Comparison of ENCODE assay signal across 1 cellular context in the genomic region with DNA sequence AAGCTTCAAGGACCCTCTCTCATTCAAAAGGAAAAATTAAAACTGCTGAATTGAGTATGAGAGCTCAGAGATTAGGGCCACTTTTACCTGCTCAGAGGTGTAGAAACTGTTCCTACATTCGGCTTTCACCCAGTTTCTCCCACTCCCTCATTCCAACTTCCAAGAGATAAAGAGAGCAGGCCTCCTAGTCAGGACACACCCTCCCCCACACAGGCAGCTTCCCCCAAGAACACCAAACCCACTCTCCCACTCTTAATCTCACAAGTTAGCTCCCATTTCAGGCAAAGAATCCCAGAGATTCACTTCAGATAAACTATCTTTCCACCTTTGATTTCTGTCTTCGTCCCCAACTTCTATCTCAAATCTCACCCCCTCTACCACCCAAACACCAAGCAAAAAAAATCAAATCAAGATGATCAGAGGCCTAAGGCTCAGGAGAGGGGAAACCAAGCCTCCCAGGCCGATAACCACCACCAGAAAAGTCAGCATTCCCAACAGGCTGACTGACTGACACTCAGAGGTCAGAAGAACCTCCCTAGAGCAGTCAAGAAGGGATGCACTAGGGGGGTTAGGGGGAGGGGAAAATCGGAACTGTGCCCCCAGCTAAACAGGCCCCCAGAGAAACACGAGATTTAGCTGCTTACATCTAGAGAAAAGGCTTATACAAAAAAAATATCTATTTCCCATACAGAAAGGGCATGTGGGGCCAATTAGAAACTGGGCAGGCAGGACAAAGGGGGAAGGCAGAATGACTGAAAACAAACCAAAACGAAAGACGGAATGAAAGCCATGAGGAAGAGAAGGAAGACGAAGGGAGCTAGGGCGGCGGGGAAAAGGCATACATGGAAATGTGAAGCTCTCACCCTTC.
TF ChIP-seq lines count a peak whose summit lies in the region.

No MANE protein-coding gene starts in this region.

TF ChIP-seq in K562, 482 proteins besides CTCF, POLR2A, EP300 and RAD21 (continues in another document):
- TF ChIP-seq DPF2 (IDR thresholded peaks at IDR 0.05) (peak; percentile 21; the same call in 1 of the 2 replicates), KDM1A (IDR thresholded peaks at IDR 0.05) (peak; percentile 30 to 48; a peak in 2 of 4 replicates), POLR3A (IDR thresholded peaks at IDR 0.05; ENCODE audit: borderline replicate concordance, extremely low read depth, insufficient read depth, insufficient read length) (no peak), HDAC1 (IDR thresholded peaks at IDR 0.05) (peak in 1 of 2 experiments; percentile 67; a peak in 2 of 4 replicates), BACH1 (tag; IDR thresholded peaks at IDR 0.05) (0 out of 2 replicates have a peak, but pooled peaks have one; percentile 9), ILK (tag; IDR thresholded peaks at IDR 0.05; ENCODE audit: borderline replicate concordance, low read depth) (no peak), GABPB1 (CRISPR knock-in tag; IDR thresholded peaks at IDR 0.05) (peak; percentile 3; the same call in 1 of the 2 replicates), HDGF (IDR thresholded peaks at IDR 0.05) (0 out of 2 replicates have a peak, but pooled peaks have one; percentile 23), EGR1 (conservative IDR thresholded peaks at IDR 0.05) (peak; percentile 30), RAD51 (IDR thresholded peaks at IDR 0.05; ENCODE audit: borderline replicate concordance, low read depth) (no peak), LARP7 (IDR thresholded peaks at IDR 0.05) (0 out of 2 replicates have a peak, but pooled peaks have one; percentile 33), SUPT5H (IDR thresholded peaks at IDR 0.05) (peak; percentile 20; the same call in 1 of the 2 replicates), MXI1 (IDR thresholded peaks at IDR 0.05; ENCODE audit: low read depth, low read length) (no peak), OTX1 (CRISPR knock-in tag; IDR thresholded peaks at IDR 0.05) (no peak)
- TF ChIP-seq, protein P1, sequence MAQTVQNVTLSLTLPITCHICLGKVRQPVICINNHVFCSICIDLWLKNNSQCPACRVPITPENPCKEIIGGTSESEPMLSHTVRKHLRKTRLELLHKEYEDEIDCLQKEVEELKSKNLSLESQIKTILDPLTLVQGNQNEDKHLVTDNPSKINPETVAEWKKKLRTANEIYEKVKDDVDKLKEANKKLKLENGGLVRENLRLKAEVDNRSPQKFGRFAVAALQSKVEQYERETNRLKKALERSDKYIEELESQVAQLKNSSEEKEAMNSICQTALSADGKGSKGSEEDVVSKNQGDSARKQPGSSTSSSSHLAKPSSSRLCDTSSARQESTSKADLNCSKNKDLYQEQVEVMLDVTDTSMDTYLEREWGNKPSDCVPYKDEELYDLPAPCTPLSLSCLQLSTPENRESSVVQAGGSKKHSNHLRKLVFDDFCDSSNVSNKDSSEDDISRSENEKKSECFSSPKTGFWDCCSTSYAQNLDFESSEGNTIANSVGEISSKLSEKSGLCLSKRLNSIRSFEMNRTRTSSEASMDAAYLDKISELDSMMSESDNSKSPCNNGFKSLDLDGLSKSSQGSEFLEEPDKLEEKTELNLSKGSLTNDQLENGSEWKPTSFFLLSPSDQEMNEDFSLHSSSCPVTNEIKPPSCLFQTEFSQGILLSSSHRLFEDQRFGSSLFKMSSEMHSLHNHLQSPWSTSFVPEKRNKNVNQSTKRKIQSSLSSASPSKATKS (CRISPR knock-in tag; IDR thresholded peaks at IDR 0.05), result no peak
- TF ChIP-seq, protein P2, sequence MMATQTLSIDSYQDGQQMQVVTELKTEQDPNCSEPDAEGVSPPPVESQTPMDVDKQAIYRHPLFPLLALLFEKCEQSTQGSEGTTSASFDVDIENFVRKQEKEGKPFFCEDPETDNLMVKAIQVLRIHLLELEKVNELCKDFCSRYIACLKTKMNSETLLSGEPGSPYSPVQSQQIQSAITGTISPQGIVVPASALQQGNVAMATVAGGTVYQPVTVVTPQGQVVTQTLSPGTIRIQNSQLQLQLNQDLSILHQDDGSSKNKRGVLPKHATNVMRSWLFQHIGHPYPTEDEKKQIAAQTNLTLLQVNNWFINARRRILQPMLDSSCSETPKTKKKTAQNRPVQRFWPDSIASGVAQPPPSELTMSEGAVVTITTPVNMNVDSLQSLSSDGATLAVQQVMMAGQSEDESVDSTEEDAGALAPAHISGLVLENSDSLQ (IDR thresholded peaks at IDR 0.05), result peak; percentile 68
- TF ChIP-seq, protein P3, sequence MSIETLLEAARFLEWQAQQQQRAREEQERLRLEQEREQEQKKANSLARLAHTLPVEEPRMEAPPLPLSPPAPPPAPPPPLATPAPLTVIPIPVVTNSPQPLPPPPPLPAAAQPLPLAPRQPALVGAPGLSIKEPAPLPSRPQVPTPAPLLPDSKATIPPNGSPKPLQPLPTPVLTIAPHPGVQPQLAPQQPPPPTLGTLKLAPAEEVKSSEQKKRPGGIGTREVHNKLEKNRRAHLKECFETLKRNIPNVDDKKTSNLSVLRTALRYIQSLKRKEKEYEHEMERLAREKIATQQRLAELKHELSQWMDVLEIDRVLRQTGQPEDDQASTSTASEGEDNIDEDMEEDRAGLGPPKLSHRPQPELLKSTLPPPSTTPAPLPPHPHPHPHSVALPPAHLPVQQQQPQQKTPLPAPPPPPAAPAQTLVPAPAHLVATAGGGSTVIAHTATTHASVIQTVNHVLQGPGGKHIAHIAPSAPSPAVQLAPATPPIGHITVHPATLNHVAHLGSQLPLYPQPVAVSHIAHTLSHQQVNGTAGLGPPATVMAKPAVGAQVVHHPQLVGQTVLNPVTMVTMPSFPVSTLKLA (conservative IDR thresholded peaks at IDR 0.05), result no peak
- TF ChIP-seq, protein P4, sequence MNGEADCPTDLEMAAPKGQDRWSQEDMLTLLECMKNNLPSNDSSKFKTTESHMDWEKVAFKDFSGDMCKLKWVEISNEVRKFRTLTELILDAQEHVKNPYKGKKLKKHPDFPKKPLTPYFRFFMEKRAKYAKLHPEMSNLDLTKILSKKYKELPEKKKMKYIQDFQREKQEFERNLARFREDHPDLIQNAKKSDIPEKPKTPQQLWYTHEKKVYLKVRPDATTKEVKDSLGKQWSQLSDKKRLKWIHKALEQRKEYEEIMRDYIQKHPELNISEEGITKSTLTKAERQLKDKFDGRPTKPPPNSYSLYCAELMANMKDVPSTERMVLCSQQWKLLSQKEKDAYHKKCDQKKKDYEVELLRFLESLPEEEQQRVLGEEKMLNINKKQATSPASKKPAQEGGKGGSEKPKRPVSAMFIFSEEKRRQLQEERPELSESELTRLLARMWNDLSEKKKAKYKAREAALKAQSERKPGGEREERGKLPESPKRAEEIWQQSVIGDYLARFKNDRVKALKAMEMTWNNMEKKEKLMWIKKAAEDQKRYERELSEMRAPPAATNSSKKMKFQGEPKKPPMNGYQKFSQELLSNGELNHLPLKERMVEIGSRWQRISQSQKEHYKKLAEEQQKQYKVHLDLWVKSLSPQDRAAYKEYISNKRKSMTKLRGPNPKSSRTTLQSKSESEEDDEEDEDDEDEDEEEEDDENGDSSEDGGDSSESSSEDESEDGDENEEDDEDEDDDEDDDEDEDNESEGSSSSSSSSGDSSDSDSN (IDR thresholded peaks at IDR 0.05; ENCODE audit: borderline replicate concordance in 1 of 2, low read depth in 2 of 2, low read length in 2 of 2), result 0 out of 4 replicates have a peak, but pooled peaks have one; percentile 19 to 27
- TF ChIP-seq, protein P5, sequence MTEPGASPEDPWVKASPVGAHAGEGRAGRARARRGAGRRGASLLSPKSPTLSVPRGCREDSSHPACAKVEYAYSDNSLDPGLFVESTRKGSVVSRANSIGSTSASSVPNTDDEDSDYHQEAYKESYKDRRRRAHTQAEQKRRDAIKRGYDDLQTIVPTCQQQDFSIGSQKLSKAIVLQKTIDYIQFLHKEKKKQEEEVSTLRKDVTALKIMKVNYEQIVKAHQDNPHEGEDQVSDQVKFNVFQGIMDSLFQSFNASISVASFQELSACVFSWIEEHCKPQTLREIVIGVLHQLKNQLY (CRISPR knock-in tag; conservative IDR thresholded peaks at IDR 0.05), result no peak
- TF ChIP-seq, protein P6, sequence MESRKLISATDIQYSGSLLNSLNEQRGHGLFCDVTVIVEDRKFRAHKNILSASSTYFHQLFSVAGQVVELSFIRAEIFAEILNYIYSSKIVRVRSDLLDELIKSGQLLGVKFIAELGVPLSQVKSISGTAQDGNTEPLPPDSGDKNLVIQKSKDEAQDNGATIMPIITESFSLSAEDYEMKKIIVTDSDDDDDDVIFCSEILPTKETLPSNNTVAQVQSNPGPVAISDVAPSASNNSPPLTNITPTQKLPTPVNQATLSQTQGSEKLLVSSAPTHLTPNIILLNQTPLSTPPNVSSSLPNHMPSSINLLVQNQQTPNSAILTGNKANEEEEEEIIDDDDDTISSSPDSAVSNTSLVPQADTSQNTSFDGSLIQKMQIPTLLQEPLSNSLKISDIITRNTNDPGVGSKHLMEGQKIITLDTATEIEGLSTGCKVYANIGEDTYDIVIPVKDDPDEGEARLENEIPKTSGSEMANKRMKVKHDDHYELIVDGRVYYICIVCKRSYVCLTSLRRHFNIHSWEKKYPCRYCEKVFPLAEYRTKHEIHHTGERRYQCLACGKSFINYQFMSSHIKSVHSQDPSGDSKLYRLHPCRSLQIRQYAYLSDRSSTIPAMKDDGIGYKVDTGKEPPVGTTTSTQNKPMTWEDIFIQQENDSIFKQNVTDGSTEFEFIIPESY (CRISPR knock-in tag; IDR thresholded peaks at IDR 0.05), result no peak
- TF ChIP-seq, protein P7, sequence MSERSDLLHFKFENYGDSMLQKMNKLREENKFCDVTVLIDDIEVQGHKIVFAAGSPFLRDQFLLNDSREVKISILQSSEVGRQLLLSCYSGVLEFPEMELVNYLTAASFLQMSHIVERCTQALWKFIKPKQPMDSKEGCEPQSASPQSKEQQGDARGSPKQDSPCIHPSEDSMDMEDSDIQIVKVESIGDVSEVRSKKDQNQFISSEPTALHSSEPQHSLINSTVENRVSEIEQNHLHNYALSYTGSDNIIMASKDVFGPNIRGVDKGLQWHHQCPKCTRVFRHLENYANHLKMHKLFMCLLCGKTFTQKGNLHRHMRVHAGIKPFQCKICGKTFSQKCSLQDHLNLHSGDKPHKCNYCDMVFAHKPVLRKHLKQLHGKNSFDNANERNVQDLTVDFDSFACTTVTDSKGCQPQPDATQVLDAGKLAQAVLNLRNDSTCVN (CRISPR knock-in tag; IDR thresholded peaks at IDR 0.05), result 0 out of 2 replicates have a peak, but pooled peaks have one; percentile 33
- TF ChIP-seq, protein P8, sequence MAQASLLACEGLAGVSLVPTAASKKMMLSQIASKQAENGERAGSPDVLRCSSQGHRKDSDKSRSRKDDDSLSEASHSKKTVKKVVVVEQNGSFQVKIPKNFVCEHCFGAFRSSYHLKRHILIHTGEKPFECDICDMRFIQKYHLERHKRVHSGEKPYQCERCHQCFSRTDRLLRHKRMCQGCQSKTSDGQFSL (CRISPR knock-in tag; IDR thresholded peaks at IDR 0.05), result 0 out of 2 replicates have a peak, but pooled peaks have one; percentile 7
- TF ChIP-seq, protein P8 (tag; IDR thresholded peaks at IDR 0.05), result no peak
